In the genomic region with DNA sequence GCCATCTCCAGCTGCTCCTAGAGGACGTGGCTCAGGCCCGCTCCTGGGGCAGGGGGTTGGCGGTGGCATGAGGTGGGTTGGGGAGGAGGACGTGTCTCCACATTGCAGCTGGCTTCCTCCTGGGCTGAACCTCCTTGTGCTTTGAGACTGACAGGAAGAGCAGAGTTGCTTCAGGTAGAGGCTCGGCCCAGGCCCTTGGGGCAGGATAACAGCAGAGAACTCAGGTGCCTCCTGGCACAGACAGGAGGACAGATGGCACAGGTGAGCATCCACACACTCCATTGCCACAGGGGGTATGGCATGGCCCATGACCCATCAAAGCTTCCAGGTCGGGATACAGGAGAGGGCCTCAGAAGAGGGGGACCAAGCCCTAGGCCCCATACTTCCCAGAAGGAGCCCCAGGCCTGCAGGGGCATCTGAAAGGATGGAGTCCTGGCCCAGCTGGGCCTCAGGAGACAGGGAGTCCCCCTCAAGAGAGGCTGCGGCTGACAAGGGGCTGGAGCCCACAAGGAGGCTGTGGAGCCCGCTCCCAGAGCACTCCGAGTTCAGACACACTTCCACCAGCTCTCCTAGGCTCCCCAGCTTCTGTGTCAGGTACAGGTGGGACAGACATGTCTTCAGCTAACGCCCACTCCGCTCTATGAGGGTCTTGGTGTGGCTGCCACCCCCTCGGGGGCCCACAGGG, we compare ENCODE assay signal across 29 cellular contexts.
"Had no signal": no experiment of that assay in that cellular context is flagged by ENCODE, and none has a peak within 500 bp of the region (broad histone marks: within the 10 kb centered on the region; RNA-seq: fewer than 3 reads in every experiment).

No MANE protein-coding gene starts in this region.

- H3K36me3 ChIP-seq: lower lobe of right lung, neutrophil, ovary, suprapubic skin, thoracic aorta, upper lobe of right lung had no signal

- H3K27ac Mint-ChIP-seq: naive thymus-derived CD8-positive, alpha-beta T cell; nephron; progenitor cell of endocrine pancreas; stimulated activated naive CD8-positive, alpha-beta T cell treated with anti-CD3 and anti-CD28 coated beads, Interleukin-15, Interleukin-2, amounts not matched to agents 100 ng/mL and 50 ng/mL, for 24 hours had no signal

- H3K9me3 Mint-ChIP-seq: neural crest cell; stimulated activated naive CD8-positive, alpha-beta T cell treated with anti-CD3 and anti-CD28 coated beads, Interleukin-15, Interleukin-2, amounts not matched to agents 100 ng/mL and 50 ng/mL, for 24 hours had no signal

- ATAC-seq: heart right ventricle; left colon; left lung; lower lobe of right lung; naive thymus-derived CD8-positive, alpha-beta T cell; right cardiac atrium; sciatic nerve; upper lobe of right lung had no signal

- H3K4me3 ChIP-seq: heart right ventricle, hepatocyte, left lung, lower lobe of right lung, ovary, skin epidermis, suprapubic skin, thoracic aorta, tibial artery, upper lobe of right lung had no signal

- H3K9me3 ChIP-seq: heart right ventricle, left lung, lower lobe of right lung, neutrophil, ovary, suprapubic skin, thoracic aorta, tibial artery, upper lobe of right lung had no signal

- H3K27ac ChIP-seq: heart right ventricle, hepatocyte, left lung, lower lobe of right lung, neutrophil, ovary, skin epidermis, suprapubic skin, thoracic aorta, tibial artery, upper lobe of right lung had no signal

- DNase-seq: heart right ventricle; kidney glomerular epithelial cell; left colon; lower lobe of right lung; mammary epithelial cell; mesenchymal stem cell; naive thymus-derived CD8-positive, alpha-beta T cell; occipital lobe; ovary; right cardiac atrium; stimulated activated CD4-positive, alpha-beta T cell treated with anti-CD3 and anti-CD28 coated beads, Interleukin-12 subunit alpha, Interleukin-12 subunit beta, amount 100 ng/mL, for 4 hours; stimulated activated CD4-positive, alpha-beta T cell treated with anti-CD3 and anti-CD28 coated beads, Interleukin-15, amount 100 ng/mL, for 24 hours; stimulated activated CD4-positive, alpha-beta T cell treated with anti-CD3 and anti-CD28 coated beads, Interleukin-2, amount 100 ng/mL, for 24 hours; stimulated activated CD4-positive, alpha-beta T cell treated with anti-CD3 and anti-CD28 coated beads, Interleukin-4, amount 100 ng/mL, for 1 hour; stimulated activated naive CD4-positive, alpha-beta T cell; tibial artery; trophoblast cell; upper lobe of right lung had no signal

- H3K4me3 Mint-ChIP-seq: naive thymus-derived CD8-positive, alpha-beta T cell; nephron; neural crest cell; stimulated activated naive CD8-positive, alpha-beta T cell treated with anti-CD3 and anti-CD28 coated beads, Interleukin-15, Interleukin-2, amounts not matched to agents 100 ng/mL and 50 ng/mL, for 24 hours had no signal
